ENCODE assay signal across 8 cellular contexts in genomic region chr2:221571391-221572179, GRCh38. TPM values are rescaled to one million over a fixed set of nuclear protein-coding genes. Genes with fewer than 3 reads are reported as not detected.
DNase-seq lines count a peak whose midpoint lies in the region; ATAC-seq and TF ChIP-seq lines count a peak whose summit lies in the region.

No MANE protein-coding gene starts in this region.

- peak; percentile 42 for DNase-seq in MG63
- peak; percentile 7 for DNase-seq in activated T-helper 1 cell treated with Interleukin-2 at 50 U/mL for 16 hours (ENCODE audit: low read depth)
- peak; percentile 23 for DNase-seq in fibroblast of villous mesenchyme (ENCODE audit: low read depth)
- DNase-seq in vagina (ENCODE audit: extremely low spot score in 2 of 2): no peak
- DNase-seq in midbrain (lab: John Stamatoyannopoulos, UW): no peak

- TF ChIP-seq CTCF in fibroblast of villous mesenchyme (IDR thresholded peaks at IDR 0.05; ENCODE audit: insufficient read depth, low read depth, low read length) (no peak), nephron (IDR thresholded peaks at IDR 0.05; ENCODE audit: unreplicated experiment in 3 of 3) (no peak), vagina (IDR thresholded peaks at IDR 0.05) (no peak)

- H3K27me3 Mint-ChIP-seq in nephron (ENCODE audit: low read depth): peaks cover 9% of the 10 kb centered on the region

- peaks cover 34% of the 10 kb centered on the region for H3K4me1 ChIP-seq in vagina

- H3K27ac ChIP-seq in vagina: peak overlapping the region; percentile 66

- H3K36me3 ChIP-seq in MG63: no peaks in the 10 kb centered on the region
- H3K36me3 ChIP-seq in vagina: no peaks in the 10 kb centered on the region

- peaks cover 12% of the 10 kb centered on the region for H3K36me3 Mint-ChIP-seq in nephron (ENCODE audit: low read depth)

- ATAC-seq in GM21825 (IDR thresholded peaks at IDR 0.05; ENCODE audit: unreplicated experiment): peak; percentile 4

- no peaks in the 10 kb centered on the region for H3K9me3 Mint-ChIP-seq in nephron

- H3K4me3 Mint-ChIP-seq in nephron: peak overlapping the region; percentile 94 to 96 (median 96)

- H3K9me3 ChIP-seq in MG63 (no peaks in the 10 kb centered on the region), vagina (no peaks in the 10 kb centered on the region)

- peak overlapping the region; percentile 86 to 97 (median 95) for H3K27ac Mint-ChIP-seq in nephron

- H3K27me3 ChIP-seq in MG63: no peaks in the 10 kb centered on the region
- H3K27me3 ChIP-seq in vagina: no peaks in the 10 kb centered on the region

- no peak for TF ChIP-seq POLR2A in vagina (IDR thresholded peaks at IDR 0.05)

- intact Hi-C loops in vagina (cut with DNase I): loop anchor here (2.0 to 10.0 kb wide), 2 partner anchors 885 to 1837 kb away; no protein-coding TSS in a partner anchor

- H3K4me3 ChIP-seq in GM08714 (ENCODE audit: low read length) (peak overlapping the region; percentile 60), MG63 (peak overlapping the region; percentile 75), fibroblast of villous mesenchyme (ENCODE audit: low read depth, low read length) (peak overlapping the region; percentile 63), vagina (peak overlapping the region; percentile 58 to 88)

- peaks cover 34% of the 10 kb centered on the region for H3K4me1 Mint-ChIP-seq in nephron

RNA-seq across cellular contexts. Expression of gene EPHA4, which starts 0.5 kb away (rescaled TPM):
- total RNA-seq in MG63 (2014; rRNA removed; shearing (Covaris generic); ENCODE audit: low replicate concordance): 3.8 and 5.4 TPM in 2 replicates
- 1.9 and 17.3 TPM in 2 replicates for total RNA-seq in fibroblast of villous mesenchyme
- 24.1 TPM for total RNA-seq in vagina

Comparison
In these comparisons a context has a peak if more than half of its experiments do, and no peak if none do; other contexts are left out.
1. DNase-seq: peak in MG63 (single experiment), activated T-helper 1 cell treated with Interleukin-2 at 50 U/mL for 16 hours (single experiment) and fibroblast of villous mesenchyme (single experiment); none in vagina (0 of 2) and midbrain (single experiment).
2. Peak in every context shown above with its lines, with median percentiles within 50 percentile points of each other: H3K4me3 ChIP-seq.